Comparison of ENCODE assay signal across 8 cellular contexts in genomic region chr19:20238025-20238623, GRCh38.
DNase-seq lines count a peak whose midpoint lies in the region; ATAC-seq and TF ChIP-seq lines count a peak whose summit lies in the region.

No MANE protein-coding gene starts in this region.

- H3K4me2 ChIP-seq in neuronal stem cell (ENCODE audit: insufficient read depth, low read length, poor library complexity, severe bottlenecking): peak overlapping the region; percentile 71

- no peak overlapping the region for H2AK5ac ChIP-seq in neuronal stem cell (ENCODE audit: low read depth, low read length)

- no peak overlapping the region for H2BK12ac ChIP-seq in neuronal stem cell (ENCODE audit: low read length)

- TF ChIP-seq POLR2A in Peyer's patch (IDR thresholded peaks at IDR 0.05): no peak

- H3K18ac ChIP-seq in neuronal stem cell (ENCODE audit: low read length): peak overlapping the region; percentile 94

- peak overlapping the region; percentile 29 for H2BK15ac ChIP-seq in neuronal stem cell (ENCODE audit: low read length)

- H3K4me3 Mint-ChIP-seq in stimulated activated naive CD8-positive, alpha-beta T cell treated with anti-CD3 and anti-CD28 coated beads, Interleukin-15, amount 100 ng/mL, for 72 hours: peak overlapping the region; percentile 95 to 100

- H3K4me3 ChIP-seq in Peyer's patch (peak overlapping the region; percentile 42 to 63 (median 59)), neuronal stem cell (ENCODE audit: low read length in 2 of 2) (peak overlapping the region; percentile 87 to 95)

- no peak overlapping the region for H3K4ac ChIP-seq in neuronal stem cell (ENCODE audit: low read length)

- H3K36me3 ChIP-seq in Peyer's patch: no peaks in the 10 kb centered on the region
- H3K36me3 ChIP-seq in neuronal stem cell (replicated peaks in 1 of 2; ENCODE audit: control insufficient read depth in 2 of 2, insufficient read depth in 2 of 2, low read length in 2 of 2): peaks cover 9 to 39% of the 10 kb centered on the region in 2 donors

- H3K27me3 ChIP-seq in Peyer's patch: no peaks in the 10 kb centered on the region
- no peaks in the 10 kb centered on the region for H3K27me3 ChIP-seq in neuronal stem cell (ENCODE audit: control insufficient read depth in 3 of 3, insufficient read depth in 3 of 3, low read depth in 1 of 3, low read length in 3 of 3)

- peak overlapping the region; percentile 98 to 99 for H3K27ac Mint-ChIP-seq in stimulated activated naive CD8-positive, alpha-beta T cell treated with anti-CD3 and anti-CD28 coated beads, Interleukin-15, amount 100 ng/mL, for 72 hours

- H2AFZ ChIP-seq in neuronal stem cell (ENCODE audit: low read length): peak overlapping the region; percentile 95

- H3K9ac ChIP-seq in neuronal stem cell (ENCODE audit: low read depth, low read length, poor library complexity): peak overlapping the region; percentile 85

- no peaks in the 10 kb centered on the region for H3K9me3 ChIP-seq in Peyer's patch
- H3K9me3 ChIP-seq in neuronal stem cell (replicated peaks in 1 of 2; ENCODE audit: control insufficient read depth in 2 of 2, insufficient read depth in 1 of 2, low read depth in 1 of 2, low read length in 2 of 2): peaks cover 10 to 45% of the 10 kb centered on the region in 2 donors

- peaks cover 14% of the 10 kb centered on the region for H3K4me1 Mint-ChIP-seq in stimulated activated naive CD8-positive, alpha-beta T cell treated with anti-CD3 and anti-CD28 coated beads, Interleukin-15, amount 100 ng/mL, for 72 hours

- H3K27ac ChIP-seq in Peyer's patch (peak overlapping the region in 3 of 4 donors; percentile 3 to 59 (median 11)), neuronal stem cell (replicated peaks; ENCODE audit: low read length) (peak overlapping the region; percentile 97)

- peak overlapping the region; percentile 82 for H3K14ac ChIP-seq in neuronal stem cell (ENCODE audit: low read length)

- peak; percentile 86 for ATAC-seq in HG03139 (IDR thresholded peaks at IDR 0.05; ENCODE audit: unreplicated experiment)
- ATAC-seq in stimulated activated naive CD8-positive, alpha-beta T cell treated with anti-CD3 and anti-CD28 coated beads, Interleukin-15, amount 100 ng/mL, for 72 hours: peak; percentile 99

- H4K8ac ChIP-seq in neuronal stem cell (ENCODE audit: low read depth, low read length): no peak overlapping the region

- H2BK120ac ChIP-seq in neuronal stem cell (ENCODE audit: low read depth, low read length): peak overlapping the region; percentile 6

- peaks cover 6% of the 10 kb centered on the region in 2 donors for H3K9me3 Mint-ChIP-seq in stimulated activated naive CD8-positive, alpha-beta T cell treated with anti-CD3 and anti-CD28 coated beads, Interleukin-15, amount 100 ng/mL, for 72 hours

- peak; percentile 77 to 95 (median 95) for DNase-seq in Peyer's patch
- DNase-seq in activated gamma-delta T cell treated with anti-CD3 and anti-CD28 coated beads, Interleukin-2, amount 50 U/mL, for 16 hours (ENCODE audit: low read depth): peak; percentile 80
- DNase-seq in foreskin melanocyte: peak; percentile 34
- DNase-seq in neuronal stem cell (ENCODE audit: low spot score): peak; percentile 93
- peak; percentile 90 to 95 for DNase-seq in stimulated activated naive CD8-positive, alpha-beta T cell treated with anti-CD3 and anti-CD28 coated beads, Interleukin-15, amount 100 ng/mL, for 72 hours
- DNase-seq in DMS79 (lab: John Stamatoyannopoulos, UW): no peak

- TF ChIP-seq CTCF in GM12873 (IDR thresholded peaks at IDR 0.05; ENCODE audit: insufficient read depth, low read depth, low read length, missing control alignments) (peak; percentile 1), Peyer's patch (IDR thresholded peaks at IDR 0.05) (no peak)

- peak overlapping the region; percentile 29 for H3K23ac ChIP-seq in neuronal stem cell (ENCODE audit: low read depth, low read length, poor library complexity)

- peak overlapping the region; percentile 3 for H4K91ac ChIP-seq in neuronal stem cell (ENCODE audit: low read depth, low read length, poor library complexity)

- H2BK5ac ChIP-seq in neuronal stem cell (ENCODE audit: low read length): peak overlapping the region; percentile 72

- peaks cover 8% of the 10 kb centered on the region for H3K79me1 ChIP-seq in neuronal stem cell (ENCODE audit: low read depth, low read length)

- H3K27me3 Mint-ChIP-seq in stimulated activated naive CD8-positive, alpha-beta T cell treated with anti-CD3 and anti-CD28 coated beads, Interleukin-15, amount 100 ng/mL, for 72 hours: no peaks in the 10 kb centered on the region

- WGBS in neuronal stem cell (ENCODE audit: extremely low coverage in 2 of 2, insufficient read length in 2 of 2, insufficient replicate concordance in 1 of 2), 2 donors: no CpG with 5 or more reads among the region's 25 CpGs

- H3K4me1 ChIP-seq in Peyer's patch (peaks cover 0 to 3% (median 0%) of the 10 kb centered on the region in 4 donors), neuronal stem cell (ENCODE audit: control insufficient read depth in 2 of 2, insufficient read depth in 1 of 2, low read depth in 1 of 2, low read length in 2 of 2) (peaks cover 4 to 6% of the 10 kb centered on the region in 2 donors)
